ENCODE assay signal across 8 cellular contexts in the genomic region with DNA sequence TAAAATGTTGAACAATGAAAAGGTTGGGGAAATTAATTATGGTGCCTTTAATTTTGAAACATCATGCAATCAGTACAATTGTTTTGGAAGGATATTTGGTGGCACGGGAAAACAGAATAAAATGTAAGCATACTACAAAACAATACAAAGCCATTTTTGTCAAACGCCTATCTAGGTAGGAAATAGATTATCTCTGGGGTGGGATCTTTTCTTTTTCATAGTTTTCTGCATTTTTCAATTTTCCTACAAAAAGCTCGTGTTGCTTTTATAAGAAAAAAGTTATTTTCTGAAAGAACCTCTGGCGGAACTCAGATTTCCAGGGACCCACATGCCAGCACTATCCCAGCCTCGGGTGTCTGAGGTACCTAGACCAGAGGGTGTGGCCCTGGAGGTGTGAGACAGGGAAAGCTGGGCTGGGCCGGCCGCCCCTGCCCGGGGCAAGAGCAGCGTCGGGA. TPM values are rescaled to one million over a fixed set of nuclear protein-coding genes. Genes with fewer than 3 reads are reported as not detected.
A peak's percentile ranks its signal among the peaks of the same experiment; 100 is the strongest.
DNase-seq lines count a peak whose midpoint lies in the region; ATAC-seq and TF ChIP-seq lines count a peak whose summit lies in the region.

No MANE protein-coding gene starts in this region.

- intact Hi-C loops in ascending aorta (cut with DNase I) (loop anchor here (5.0 kb wide), 2 partner anchors 174 to 1144 kb away; partner anchors contain the start of genes CYB561 and TLK2), left colon (cut with DNase I, micrococcal nuclease) (no loop called here), testis (cut with DNase I; ENCODE audit: low total_unique reads) (loop anchor here (10.0 kb wide), 1 partner anchor 194 kb away; no protein-coding TSS in a partner anchor)

- H3K9me3 ChIP-seq in ascending aorta (no peaks in the 10 kb centered on the region), testis (no peaks in the 10 kb centered on the region)

- peak overlapping the region; percentile 63 to 82 for H3K27ac ChIP-seq in ascending aorta
- peak overlapping the region; percentile 80 to 91 for H3K27ac ChIP-seq in testis

- H3K9me3 Mint-ChIP-seq in activated CD4-positive, alpha-beta T cell treated with anti-CD3 and anti-CD28 coated beads, Interleukin-2, amount 10 ng/mL, durations not matched to agents 7 days and 5 days: no peaks in the 10 kb centered on the region

- WGBS in testis, 2 donors: 2% methylated on average over 10 of the region's 10 CpGs

- H3K27ac Mint-ChIP-seq in activated CD4-positive, alpha-beta T cell treated with anti-CD3 and anti-CD28 coated beads, Interleukin-2, amount 10 ng/mL, durations not matched to agents 7 days and 5 days: peak overlapping the region; percentile 94

- H3K27me3 Mint-ChIP-seq in activated CD4-positive, alpha-beta T cell treated with anti-CD3 and anti-CD28 coated beads, Interleukin-2, amount 10 ng/mL, durations not matched to agents 7 days and 5 days: peaks cover 4% of the 10 kb centered on the region

- peak; percentile 33 for ATAC-seq in left colon

- H3K4me1 ChIP-seq in ascending aorta: peaks cover 4 to 23% of the 10 kb centered on the region in 2 donors
- H3K4me1 ChIP-seq in testis: no peaks in the 10 kb centered on the region

- H3K27me3 ChIP-seq in ascending aorta (no peaks in the 10 kb centered on the region), testis (no peaks in the 10 kb centered on the region)

- H3K36me3 ChIP-seq in ascending aorta: no peaks in the 10 kb centered on the region
- H3K36me3 ChIP-seq in testis (ENCODE audit: low read depth, missing control alignments): no peaks in the 10 kb centered on the region

- no peak for TF ChIP-seq CTCF in ascending aorta (IDR thresholded peaks at IDR 0.05)
- TF ChIP-seq CTCF in testis (IDR thresholded peaks at IDR 0.05): no peak

- H3K36me3 Mint-ChIP-seq in activated CD4-positive, alpha-beta T cell treated with anti-CD3 and anti-CD28 coated beads, Interleukin-2, amount 10 ng/mL, durations not matched to agents 7 days and 5 days (ENCODE audit: low read depth): no peaks in the 10 kb centered on the region

- peak overlapping the region; percentile 89 for H3K4me3 Mint-ChIP-seq in activated CD4-positive, alpha-beta T cell treated with anti-CD3 and anti-CD28 coated beads, Interleukin-2, amount 10 ng/mL, durations not matched to agents 7 days and 5 days

- TF ChIP-seq POLR2A in testis (IDR thresholded peaks at IDR 0.05): no peak

- CTCF ChIA-PET in activated CD4-positive, alpha-beta T cell treated with anti-CD3 and anti-CD28 coated beads, Interleukin-2, amount 10 ng/mL, durations not matched to agents 7 days and 5 days (lab: Charles Lee): interaction anchor here (0.8 to 4.1 kb wide), 5 partner anchors 10 to 194 kb away, joined by 3 to 46 read pairs (median 4); no protein-coding TSS in a partner anchor

- POLR2A ChIA-PET in activated CD4-positive, alpha-beta T cell treated with anti-CD3 and anti-CD28 coated beads, Interleukin-2, amount 10 ng/mL, durations not matched to agents 7 days and 5 days (lab: Charles Lee): interaction anchor here (0.9 kb wide), 1 partner anchor 120 kb away, joined by 4 read pairs; the partner anchor contains the start of gene STRADA

- H3K4me1 Mint-ChIP-seq in activated CD4-positive, alpha-beta T cell treated with anti-CD3 and anti-CD28 coated beads, Interleukin-2, amount 10 ng/mL, durations not matched to agents 7 days and 5 days: peaks cover 29% of the 10 kb centered on the region

- no peak for DNase-seq in activated CD4-positive, alpha-beta T cell treated with anti-CD3 and anti-CD28 coated beads, Interleukin-2, amount 10 ng/mL, durations not matched to agents 7 days and 5 days
- no peak for DNase-seq in activated CD4-positive, alpha-beta T cell treated with anti-CD3 and anti-CD28 coated beads, Interleukin-2, amount 50 U/mL, for 4 hours
- DNase-seq in ascending aorta (ENCODE audit: low spot score in 2 of 2) (no peak), left colon (no peak), testis (no peak), AG08395 (ENCODE audit: low spot score) (no peak), UCSD-AML1 (lab: John Stamatoyannopoulos, UW; ENCODE audit: unreplicated experiment) (no peak), activated gamma-delta T cell treated with Interleukin-2 at 50 U/mL for 16 hours (no peak)

- peak overlapping the region; percentile 59 to 73 for H3K4me3 ChIP-seq in ascending aorta
- H3K4me3 ChIP-seq in testis: peak overlapping the region; percentile 57 to 76

RNA-seq across cellular contexts. Expression of gene MAP3K3, which starts 1.0 kb away (rescaled TPM):
- 10 to 100 TPM; 38.7 to 40.3 TPM for total RNA-seq in activated CD4-positive, alpha-beta T cell treated with anti-CD3 and anti-CD28 coated beads, Interleukin-2, amount 10 ng/mL, durations not matched to agents 7 days and 5 days
- total RNA-seq in ascending aorta (75.6 TPM), left colon (10 to 100 TPM; 12.8 to 16.1 TPM), testis (10 to 100 TPM; 57.5 to 57.7 TPM)
- polyA plus RNA-seq in testis (ENCODE audit: insufficient read depth, low read depth, low replicate concordance): 46.0 TPM

RNA-seq across cellular contexts. Expression of gene TACO1, which starts 20.6 kb away (rescaled TPM):
- total RNA-seq in activated CD4-positive, alpha-beta T cell treated with anti-CD3 and anti-CD28 coated beads, Interleukin-2, amount 10 ng/mL, durations not matched to agents 7 days and 5 days: 10 to 100 TPM; 22.3 to 23.8 TPM
- 6.2 TPM for total RNA-seq in ascending aorta
- total RNA-seq in left colon: 10 to 100 TPM; 36.0 to 39.6 TPM
- 10 to 100 TPM; 19.2 to 22.3 TPM for total RNA-seq in testis
- polyA plus RNA-seq in testis (ENCODE audit: insufficient read depth, low read depth, low replicate concordance): 28.0 TPM

Comparison
In these comparisons a context has a peak if more than half of its experiments do, and no peak if none do; other contexts are left out.
1. intact Hi-C loops: an anchor here in ascending aorta (5.0 kb wide) and testis (10.0 kb wide); none called in left colon.